Comparison of ENCODE assay signal across 8 cellular contexts in the genomic region with DNA sequence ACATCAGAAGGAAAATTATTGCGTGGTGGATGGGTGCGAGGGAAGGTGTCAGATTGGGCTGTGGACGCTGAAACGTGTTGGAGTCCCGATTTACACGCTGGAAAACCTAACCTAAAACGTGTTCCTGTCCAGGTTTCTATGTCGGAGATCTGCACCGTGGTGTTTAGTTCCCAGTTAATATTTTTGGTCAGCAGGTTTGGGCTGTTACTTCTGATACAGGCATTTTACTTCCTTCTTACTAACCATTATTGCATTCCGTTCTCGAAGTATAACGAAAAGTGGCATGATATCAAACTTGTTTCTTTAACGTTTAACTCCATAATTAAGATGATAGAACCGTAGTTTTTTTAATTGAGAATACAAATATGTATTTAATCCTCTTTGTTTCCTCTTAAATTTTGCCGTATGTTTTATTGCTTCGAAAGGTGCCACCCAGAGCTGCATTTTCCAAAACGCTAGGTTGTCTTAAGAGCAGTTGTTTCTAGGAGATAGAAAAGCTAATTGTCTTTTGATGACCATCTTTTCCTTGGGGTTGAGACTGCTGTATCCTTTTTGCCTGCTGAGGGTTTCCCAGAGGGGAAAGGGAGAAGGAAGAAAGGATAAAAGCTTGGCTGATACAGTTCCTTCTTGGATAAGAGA. TPM values are rescaled to one million over a fixed set of nuclear protein-coding genes. Genes with fewer than 3 reads are reported as not detected.
DNase-seq lines count a peak whose midpoint lies in the region; ATAC-seq and TF ChIP-seq lines count a peak whose summit lies in the region.

No MANE protein-coding gene starts in this region.

- no peaks in the 10 kb centered on the region for H4K20me1 ChIP-seq in HCT116 (ENCODE audit: insufficient read depth)

- no peaks in the 10 kb centered on the region for H3K27me3 ChIP-seq in HCT116 (ENCODE audit: insufficient read depth, low read length)
- no peaks in the 10 kb centered on the region for H3K27me3 ChIP-seq in right cardiac atrium (ENCODE audit: control insufficient read depth, insufficient read depth)
- no peaks in the 10 kb centered on the region for H3K27me3 ChIP-seq in skeletal muscle tissue (ENCODE audit: control insufficient read depth in 3 of 3, insufficient read depth in 3 of 3, low read length in 3 of 3)

- H3K79me2 ChIP-seq in HCT116 (ENCODE audit: insufficient read depth, low read length): peaks cover 26% of the 10 kb centered on the region; the same call in 1 of the 2 replicates

- intact Hi-C loops in HCT116 (cut with micrococcal nuclease) (no loop called here), right cardiac atrium (cut with DNase I) (loop anchor here in 3 of 4 donors (10.0 kb wide), 3 partner anchors 49 to 111 kb away; no protein-coding TSS in a partner anchor)

- TF ChIP-seq CTCF in HCT116 (IDR thresholded peaks at IDR 0.05 in 2 of 3, conservative IDR thresholded peaks at IDR 0.05 in 1 of 3; ENCODE audit: borderline replicate concordance in 1 of 3, insufficient read depth in 1 of 3, low read depth in 2 of 3, low read length in 2 of 3) (no peak), WI38 (IDR thresholded peaks at IDR 0.05; ENCODE audit: low read depth, low read length) (no peak)

- TF ChIP-seq RAD21 in HCT116 (IDR thresholded peaks at IDR 0.05; ENCODE audit: low read depth): no peak

- WGBS in right cardiac atrium: 21% methylated on average over 17 of the region's 17 CpGs

- peak overlapping the region; percentile 62 to 74 for H3K4me3 ChIP-seq in HCT116 (replicated peaks in 1 of 2; ENCODE audit: low read depth in 1 of 2, low read length in 2 of 2)
- H3K4me3 ChIP-seq in WI38 (ENCODE audit: low read depth, low read length): peak overlapping the region; percentile 86
- peak overlapping the region; percentile 90 for H3K4me3 ChIP-seq in right cardiac atrium (ENCODE audit: low read length)
- peak overlapping the region; percentile 78 to 89 (median 87) for H3K4me3 ChIP-seq in skeletal muscle tissue (ENCODE audit: low read length in 3 of 3)

- CTCF ChIA-PET in HCT116 (lab: Charles Lee): interaction anchor here (2.1 kb wide), 1 partner anchor 62 kb away, joined by 11 read pairs; no protein-coding TSS in a partner anchor

- RAD21 ChIA-PET in HCT116 (lab: Charles Lee; ENCODE audit: low non-redundant PET in 1 of 2, low total read pairs in 2 of 2, uncharacterized antibody in 2 of 2, unreplicated experiment in 2 of 2): no interaction called here

- peak overlapping the region; percentile 86 for H3K4me2 ChIP-seq in HCT116 (ENCODE audit: low read length)

- H3K9ac ChIP-seq in HCT116 (ENCODE audit: low read length) (peak overlapping the region; percentile 65), skeletal muscle tissue (ENCODE audit: low read depth in 1 of 3, low read length in 3 of 3) (peak overlapping the region; percentile 11 to 83 (median 52))

- H3K4me1 ChIP-seq in HCT116 (ENCODE audit: control insufficient read depth in 1 of 2, insufficient read depth in 2 of 2, low read length in 2 of 2): peaks cover 10 to 19% of the 10 kb centered on the region in 2 experiments
- peaks cover 8% of the 10 kb centered on the region for H3K4me1 ChIP-seq in right cardiac atrium (ENCODE audit: control insufficient read depth, insufficient read depth, low read length)
- peaks cover 14 to 27% (median 26%) of the 10 kb centered on the region in 3 donors for H3K4me1 ChIP-seq in skeletal muscle tissue (ENCODE audit: control insufficient read depth in 3 of 3, insufficient read depth in 3 of 3, low read length in 3 of 3)

- ATAC-seq in HCT116: no peak
- ATAC-seq in right cardiac atrium: no peak
- ATAC-seq in esophagus mucosa: no peak
- no peak for ATAC-seq in GM18505 (IDR thresholded peaks at IDR 0.05; ENCODE audit: unreplicated experiment)

- POLR2A ChIA-PET in HCT116 (lab: Charles Lee): no interaction called here

- H3K36me3 ChIP-seq in HCT116 (ENCODE audit: control insufficient read depth in 1 of 2, insufficient read depth in 2 of 2, low read length in 2 of 2) (no peaks in the 10 kb centered on the region), skeletal muscle tissue (ENCODE audit: control insufficient read depth in 3 of 3, insufficient read depth in 3 of 3, low read length in 3 of 3) (no peaks in the 10 kb centered on the region)

- H3K9me2 ChIP-seq in HCT116 (ENCODE audit: insufficient read depth): no peaks in the 10 kb centered on the region

- H3K9me3 ChIP-seq in HCT116 (ENCODE audit: control insufficient read depth in 1 of 2, insufficient read depth in 1 of 2, low read depth in 1 of 2, low read length in 2 of 2): no peaks in the 10 kb centered on the region
- H3K9me3 ChIP-seq in right cardiac atrium (ENCODE audit: control insufficient read depth, low read length): no peaks in the 10 kb centered on the region
- H3K9me3 ChIP-seq in skeletal muscle tissue (ENCODE audit: control insufficient read depth in 3 of 3, low read length in 3 of 3): no peaks in the 10 kb centered on the region

- H2AFZ ChIP-seq in HCT116 (ENCODE audit: low read depth, low read length, poor library complexity, severe bottlenecking): no peak overlapping the region

- peak overlapping the region; percentile 83; the same call in 1 of the 2 replicates for H3K27ac ChIP-seq in HCT116 (ENCODE audit: low read depth, low read length)
- H3K27ac ChIP-seq in right cardiac atrium (ENCODE audit: low read length): peak overlapping the region; percentile 10
- H3K27ac ChIP-seq in skeletal muscle tissue (ENCODE audit: low read depth, low read length): no peak overlapping the region

- TSS peak; percentile 34 for BruUV-seq in HCT116 (replicated peaks; lab: Mats Ljungman, UMichigan)

- TF ChIP-seq POLR2A in HCT116 (IDR thresholded peaks at IDR 0.05; ENCODE audit: borderline replicate concordance, extremely low read depth, insufficient read depth, insufficient read length) (no peak), GM18505 (IDR thresholded peaks at IDR 0.05; ENCODE audit: borderline replicate concordance, extremely low read depth, insufficient read depth, insufficient read length) (no peak)

- no peak for DNase-seq in HCT116 (ENCODE audit: low read depth, low spot score)
- DNase-seq in right cardiac atrium: no peak
- DNase-seq in NCI-H1105 (lab: John Stamatoyannopoulos, UW): no peak
- no peak for DNase-seq in effector CD8-positive, alpha-beta T cell (lab: John Stamatoyannopoulos, UW)

TF ChIP-seq in HCT116, 20 proteins besides CTCF, POLR2A, EP300 and RAD21 (continues in another document):
- no peak for TF ChIP-seq CEBPB (IDR thresholded peaks at IDR 0.05; ENCODE audit: low read depth)
- TF ChIP-seq, protein P1, sequence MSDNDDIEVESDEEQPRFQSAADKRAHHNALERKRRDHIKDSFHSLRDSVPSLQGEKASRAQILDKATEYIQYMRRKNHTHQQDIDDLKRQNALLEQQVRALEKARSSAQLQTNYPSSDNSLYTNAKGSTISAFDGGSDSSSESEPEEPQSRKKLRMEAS (IDR thresholded peaks at IDR 0.05): no peak
- TF ChIP-seq JUND (IDR thresholded peaks at IDR 0.05): no peak
- TF ChIP-seq, protein P2, sequence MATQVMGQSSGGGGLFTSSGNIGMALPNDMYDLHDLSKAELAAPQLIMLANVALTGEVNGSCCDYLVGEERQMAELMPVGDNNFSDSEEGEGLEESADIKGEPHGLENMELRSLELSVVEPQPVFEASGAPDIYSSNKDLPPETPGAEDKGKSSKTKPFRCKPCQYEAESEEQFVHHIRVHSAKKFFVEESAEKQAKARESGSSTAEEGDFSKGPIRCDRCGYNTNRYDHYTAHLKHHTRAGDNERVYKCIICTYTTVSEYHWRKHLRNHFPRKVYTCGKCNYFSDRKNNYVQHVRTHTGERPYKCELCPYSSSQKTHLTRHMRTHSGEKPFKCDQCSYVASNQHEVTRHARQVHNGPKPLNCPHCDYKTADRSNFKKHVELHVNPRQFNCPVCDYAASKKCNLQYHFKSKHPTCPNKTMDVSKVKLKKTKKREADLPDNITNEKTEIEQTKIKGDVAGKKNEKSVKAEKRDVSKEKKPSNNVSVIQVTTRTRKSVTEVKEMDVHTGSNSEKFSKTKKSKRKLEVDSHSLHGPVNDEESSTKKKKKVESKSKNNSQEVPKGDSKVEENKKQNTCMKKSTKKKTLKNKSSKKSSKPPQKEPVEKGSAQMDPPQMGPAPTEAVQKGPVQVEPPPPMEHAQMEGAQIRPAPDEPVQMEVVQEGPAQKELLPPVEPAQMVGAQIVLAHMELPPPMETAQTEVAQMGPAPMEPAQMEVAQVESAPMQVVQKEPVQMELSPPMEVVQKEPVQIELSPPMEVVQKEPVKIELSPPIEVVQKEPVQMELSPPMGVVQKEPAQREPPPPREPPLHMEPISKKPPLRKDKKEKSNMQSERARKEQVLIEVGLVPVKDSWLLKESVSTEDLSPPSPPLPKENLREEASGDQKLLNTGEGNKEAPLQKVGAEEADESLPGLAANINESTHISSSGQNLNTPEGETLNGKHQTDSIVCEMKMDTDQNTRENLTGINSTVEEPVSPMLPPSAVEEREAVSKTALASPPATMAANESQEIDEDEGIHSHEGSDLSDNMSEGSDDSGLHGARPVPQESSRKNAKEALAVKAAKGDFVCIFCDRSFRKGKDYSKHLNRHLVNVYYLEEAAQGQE (IDR thresholded peaks at IDR 0.05; ENCODE audit: low read depth): no peak
- no peak for TF ChIP-seq SIN3A (IDR thresholded peaks at IDR 0.05; ENCODE audit: low read depth)
- TF ChIP-seq EGR1 (IDR thresholded peaks at IDR 0.05; ENCODE audit: low read depth): no peak
- TF ChIP-seq ZNF274 (IDR thresholded peaks at IDR 0.05; ENCODE audit: low read depth, low read length): no peak
- no peak for TF ChIP-seq SP1 (IDR thresholded peaks at IDR 0.05; ENCODE audit: low read depth)
- TF ChIP-seq TCF7L2 (IDR thresholded peaks at IDR 0.05; ENCODE audit: borderline replicate concordance, extremely low read depth, insufficient read depth, insufficient read length): no peak
- no peak for TF ChIP-seq SRF (IDR thresholded peaks at IDR 0.05; ENCODE audit: low read depth)
- no peak for TF ChIP-seq EZH2 (IDR thresholded peaks at IDR 0.05)
- TF ChIP-seq ZFX (IDR thresholded peaks at IDR 0.05): no peak

RNA-seq across cellular contexts. Expression of a gene that starts 1.3 kb away (rescaled TPM):
- total RNA-seq in HCT116 (2021; ENCODE audit: unreplicated experiment): 13.5 TPM
- polyA plus RNA-seq in HCT116 (2012): 6.1 and 7.0 TPM in 2 replicates
- 10 to 100 TPM; 16.9 to 23.8 (median 19.4) TPM for total RNA-seq in right cardiac atrium
- 9.1 TPM for polyA plus RNA-seq in right cardiac atrium
- total RNA-seq in skeletal muscle tissue: 16.2 TPM
- 5.9 TPM for total RNA-seq in esophagus mucosa
